In genomic region chr10:75265856-75266255, GRCh38 we compare ENCODE assay signal across 23 cellular contexts.
"Had no signal": no experiment of that assay in that cellular context is flagged by ENCODE, and none has a peak within 500 bp of the region (broad histone marks: within the 10 kb centered on the region; RNA-seq: fewer than 3 reads in every experiment).

No MANE protein-coding gene starts in this region.

- H3K4me3 Mint-ChIP-seq: activated CD4-positive, alpha-beta T cell treated with anti-CD3 and anti-CD28 coated beads, Interleukin-2, amount 10 ng/mL, durations not matched to agents 24 days and 14 days; activated CD8-positive, alpha-beta memory T cell treated with anti-CD3 and anti-CD28 coated beads, Interleukin-2, amount 10 ng/mL, durations not matched to agents 7 days and 5 days; activated naive CD4-positive, alpha-beta T cell treated with anti-CD3 and anti-CD28 coated beads, Interleukin-2, amount 50 U/mL, for 24 hours; activated T-cell treated with anti-CD3 and anti-CD28 coated beads, Interleukin-2, amount 50 U/mL, for 24 hours; activated T-helper 1 cell treated with anti-CD3 and anti-CD28 coated beads, Interleukin-12 subunit alpha, Interleukin-12 subunit beta, Interleukin-2, Interleukin-4 antibody, amounts not matched to agents 30 ng/mL and 10 ng/mL and 1 ng/mL, durations not matched to agents 14 hours and 24 hours and 36 hours; T-cell had no signal

- H3K4me1 ChIP-seq: breast epithelium had no signal

- H3K27ac Mint-ChIP-seq: activated CD4-positive, alpha-beta T cell treated with anti-CD3 and anti-CD28 coated beads, Interleukin-2, amount 10 ng/mL, durations not matched to agents 24 days and 14 days; activated CD8-positive, alpha-beta memory T cell treated with anti-CD3 and anti-CD28 coated beads, Interleukin-2, amount 10 ng/mL, durations not matched to agents 7 days and 5 days; activated naive CD4-positive, alpha-beta T cell treated with anti-CD3 and anti-CD28 coated beads, Interleukin-2, amount 50 U/mL, for 24 hours; activated T-cell treated with anti-CD3 and anti-CD28 coated beads, Interleukin-2, amount 50 U/mL, for 24 hours; activated T-helper 1 cell treated with anti-CD3 and anti-CD28 coated beads, Interleukin-12 subunit alpha, Interleukin-12 subunit beta, Interleukin-2, Interleukin-4 antibody, amounts not matched to agents 30 ng/mL and 10 ng/mL and 1 ng/mL, durations not matched to agents 14 hours and 24 hours and 36 hours; T-cell had no signal

- H3K27me3 ChIP-seq: breast epithelium had no signal

- H3K4me1 Mint-ChIP-seq: activated CD4-positive, alpha-beta T cell treated with anti-CD3 and anti-CD28 coated beads, Interleukin-2, amount 10 ng/mL, durations not matched to agents 24 days and 14 days; activated CD8-positive, alpha-beta memory T cell treated with anti-CD3 and anti-CD28 coated beads, Interleukin-2, amount 10 ng/mL, durations not matched to agents 7 days and 5 days; activated naive CD4-positive, alpha-beta T cell treated with anti-CD3 and anti-CD28 coated beads, Interleukin-2, amount 50 U/mL, for 24 hours; T-cell had no signal

- H3K36me3 ChIP-seq: breast epithelium had no signal

- DNase-seq: activated CD4-positive, alpha-beta T cell treated with anti-CD3 and anti-CD28 coated beads, Interleukin-2, amount 10 ng/mL, durations not matched to agents 24 days and 14 days; activated CD4-positive, alpha-beta T cell treated with anti-CD3 and anti-CD28 coated beads, Interleukin-2, amount 50 U/mL, for 48 hours; activated CD4-positive, CD25-positive, alpha-beta regulatory T cell treated with anti-CD3 and anti-CD28 coated beads, Interleukin-2, amount 50 U/mL, for 72 hours; activated CD8-positive, alpha-beta memory T cell treated with anti-CD3 and anti-CD28 coated beads, Interleukin-2, amount 10 ng/mL, durations not matched to agents 7 days and 5 days; activated effector memory CD4-positive, alpha-beta T cell treated with Interleukin-2 at 50 U/mL for 16 hours; activated naive CD4-positive, alpha-beta T cell; activated T-cell treated with anti-CD3 and anti-CD28 coated beads, Interleukin-2, amount 50 U/mL, for 24 hours; caudate nucleus; Karpas-422; MM.1S; NCI-H1105; NCI-H1436; NCI-H1694 treated with DMSO at 0.1 percent for 48 hours; NCI-H2029 treated with DMSO at 0.1 percent for 48 hours; NCI-H510A treated with DMSO at 0.1 percent for 48 hours; NCI-H748 treated with DMSO at 0.1 percent for 48 hours; T-cell; T-helper 2 cell; T1000 had no signal

- H3K27me3 Mint-ChIP-seq: activated CD8-positive, alpha-beta memory T cell treated with anti-CD3 and anti-CD28 coated beads, Interleukin-2, amount 10 ng/mL, durations not matched to agents 7 days and 5 days; activated naive CD4-positive, alpha-beta T cell treated with anti-CD3 and anti-CD28 coated beads, Interleukin-2, amount 50 U/mL, for 24 hours; activated T-cell treated with anti-CD3 and anti-CD28 coated beads, Interleukin-2, amount 50 U/mL, for 24 hours had no signal

- H3K9me3 ChIP-seq: breast epithelium had no signal

- H3K9me3 Mint-ChIP-seq: activated CD4-positive, alpha-beta T cell treated with anti-CD3 and anti-CD28 coated beads, Interleukin-2, amount 10 ng/mL, durations not matched to agents 24 days and 14 days; activated naive CD4-positive, alpha-beta T cell treated with anti-CD3 and anti-CD28 coated beads, Interleukin-2, amount 50 U/mL, for 24 hours; activated T-cell treated with anti-CD3 and anti-CD28 coated beads, Interleukin-2, amount 50 U/mL, for 24 hours; activated T-helper 1 cell treated with anti-CD3 and anti-CD28 coated beads, Interleukin-12 subunit alpha, Interleukin-12 subunit beta, Interleukin-2, Interleukin-4 antibody, amounts not matched to agents 30 ng/mL and 10 ng/mL and 1 ng/mL, durations not matched to agents 14 hours and 24 hours and 36 hours had no signal

- H3K4me3 ChIP-seq: breast epithelium, SK-N-MC had no signal

- H3K36me3 Mint-ChIP-seq: activated CD8-positive, alpha-beta memory T cell treated with anti-CD3 and anti-CD28 coated beads, Interleukin-2, amount 10 ng/mL, durations not matched to agents 7 days and 5 days; activated naive CD4-positive, alpha-beta T cell treated with anti-CD3 and anti-CD28 coated beads, Interleukin-2, amount 50 U/mL, for 24 hours; T-cell had no signal

- H3K27ac ChIP-seq: breast epithelium, SK-N-MC had no signal
